ENCODE assay signal across 9 cellular contexts in the genomic region with DNA sequence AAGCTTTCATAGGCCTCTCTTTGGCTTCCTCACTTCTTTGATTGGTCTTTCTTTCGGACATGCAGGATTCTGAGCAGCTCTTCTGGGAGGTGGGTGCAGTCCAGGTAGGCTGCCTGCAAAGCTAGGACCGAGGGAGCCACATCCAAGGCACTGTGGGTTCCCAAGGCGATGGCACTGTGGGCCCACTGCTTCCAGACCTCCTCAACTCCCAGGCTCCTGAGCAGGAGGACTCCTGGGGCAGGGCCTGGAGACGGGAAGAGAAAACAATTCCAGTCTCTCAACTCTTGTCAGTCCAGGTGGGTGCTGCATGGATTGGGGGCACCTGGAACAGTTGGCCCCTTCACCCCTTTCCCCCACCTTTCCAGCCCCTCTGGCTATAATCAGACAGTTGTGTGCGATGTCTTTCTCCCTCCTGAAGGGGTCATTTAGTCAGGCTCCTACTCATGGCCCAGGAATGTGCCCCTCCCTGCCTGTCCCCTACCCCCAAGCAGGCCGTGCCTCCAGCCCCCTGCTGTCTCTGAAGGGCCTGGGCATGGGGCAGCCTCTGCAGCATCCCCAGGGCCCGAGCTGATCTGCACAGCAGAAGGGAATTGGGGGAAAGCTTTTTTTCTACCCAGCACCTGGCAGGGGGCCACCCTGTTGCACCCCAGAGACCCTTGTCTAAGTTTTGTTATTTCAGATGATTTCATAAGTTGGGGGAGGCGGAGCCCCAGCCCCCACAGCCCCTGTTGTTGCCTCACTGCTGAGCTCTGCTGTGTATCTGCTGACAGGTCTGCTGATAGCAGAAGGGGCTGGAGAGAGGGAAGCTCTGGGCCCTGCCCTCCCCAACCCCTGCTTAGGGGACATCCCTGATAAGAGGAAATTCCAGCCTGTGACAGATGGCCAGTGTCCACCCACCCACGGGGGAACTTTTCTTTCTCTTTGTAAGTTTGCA.
DNase-seq lines count a peak whose midpoint lies in the region; ATAC-seq, FAIRE-seq and TF ChIP-seq lines count a peak whose summit lies in the region.
"Had no signal": no experiment of that assay in that cellular context is flagged by ENCODE, and none has a peak within 500 bp of the region (broad histone marks: within the 10 kb centered on the region; RNA-seq: fewer than 3 reads in every experiment).

No MANE protein-coding gene starts in this region.

- no peak for TF ChIP-seq CTCF in CD8-positive, alpha-beta T cell (IDR thresholded peaks at IDR 0.05)
- TF ChIP-seq CTCF in endothelial cell (IDR thresholded peaks at IDR 0.05; ENCODE audit: unreplicated experiment): no peak
- no peak for TF ChIP-seq CTCF in nephron progenitor cell (IDR thresholded peaks at IDR 0.05)

- H3K4me1 ChIP-seq in CD8-positive, alpha-beta T cell (ENCODE audit: insufficient read depth, low read length): peaks cover 100% of the 10 kb centered on the region

- H3K4me1 Mint-ChIP-seq in CD8-positive, alpha-beta T cell (ENCODE audit: low read depth): peaks cover 95% of the 10 kb centered on the region
- H3K4me1 Mint-ChIP-seq in endothelial cell (ENCODE audit: unreplicated experiment): peaks cover 99% of the 10 kb centered on the region
- H3K4me1 Mint-ChIP-seq in nephron progenitor cell: peaks cover 100% of the 10 kb centered on the region

- POLR2A ChIA-PET in CD8-positive, alpha-beta T cell (lab: Charles Lee): interaction anchor here (0.7 to 5.0 kb wide), 8 partner anchors 11 to 71 kb away, joined by 3 to 23 read pairs (median 4); no protein-coding TSS in a partner anchor

- no peak for DNase-seq in CD8-positive, alpha-beta T cell
- DNase-seq in OCI-M2 (lab: John Stamatoyannopoulos, UW; ENCODE audit: unreplicated experiment): peak; percentile 18
- no peak for DNase-seq in endothelial cell (ENCODE audit: low spot score)
- DNase-seq in nephron progenitor cell: no peak
- no peak for DNase-seq in mucosa of gallbladder (ENCODE audit: low spot score)
- DNase-seq in stimulated activated CD4-positive, alpha-beta T cell treated with anti-CD3 and anti-CD28 coated beads, Interleukin-4, amount 100 ng/mL, for 24 hours: no peak
- DNase-seq in frontal cortex (ENCODE audit: low spot score in 2 of 2): no peak

- peaks cover 76% of the 10 kb centered on the region for H3K36me3 Mint-ChIP-seq in CD8-positive, alpha-beta T cell
- H3K36me3 Mint-ChIP-seq in endothelial cell (ENCODE audit: low read depth, unreplicated experiment) (peaks cover 24% of the 10 kb centered on the region), nephron progenitor cell (ENCODE audit: low read depth) (peaks cover 30% of the 10 kb centered on the region)

- no peak overlapping the region for H3K4me3 ChIP-seq in CD8-positive, alpha-beta T cell (ENCODE audit: low read depth, low read length)

- intact Hi-C loops in CD8-positive, alpha-beta T cell (cut with DNase I, micrococcal nuclease): no loop called here

- no peak for ATAC-seq in CD8-positive, alpha-beta T cell
- ATAC-seq in HG03045 (IDR thresholded peaks at IDR 0.05; ENCODE audit: unreplicated experiment): no peak

- no peaks in the 10 kb centered on the region for H3K9me3 ChIP-seq in CD8-positive, alpha-beta T cell (ENCODE audit: low read length)

- H3K27ac ChIP-seq in CD8-positive, alpha-beta T cell (ENCODE audit: low read depth, low read length): no peak overlapping the region

- no peaks in the 10 kb centered on the region for H3K27me3 ChIP-seq in CD8-positive, alpha-beta T cell (ENCODE audit: insufficient read depth, low read length)

- peaks cover 19% of the 10 kb centered on the region for H3K36me3 ChIP-seq in CD8-positive, alpha-beta T cell (ENCODE audit: insufficient read depth, low read length)

- H3K4me3 Mint-ChIP-seq in CD8-positive, alpha-beta T cell: peak overlapping the region; percentile 56
- H3K4me3 Mint-ChIP-seq in endothelial cell (ENCODE audit: unreplicated experiment): peak overlapping the region; percentile 88
- H3K4me3 Mint-ChIP-seq in nephron progenitor cell: peak overlapping the region; percentile 53

- peak overlapping the region; percentile 99 for H3K27ac Mint-ChIP-seq in CD8-positive, alpha-beta T cell
- H3K27ac Mint-ChIP-seq in endothelial cell (ENCODE audit: unreplicated experiment) (peak overlapping the region; percentile 94), nephron progenitor cell (peak overlapping the region; percentile 97)

- CTCF ChIA-PET in CD8-positive, alpha-beta T cell (lab: Charles Lee): interaction anchor here (1.0 to 4.8 kb wide), 9 partner anchors 10 to 71 kb away, joined by 3 to 32 read pairs (median 4); no protein-coding TSS in a partner anchor

- FAIRE-seq in frontal cortex (lab: Jason Lieb, UNC): no peak
- FAIRE-seq: endometrium had no signal

- no peaks in the 10 kb centered on the region for H3K27me3 Mint-ChIP-seq in CD8-positive, alpha-beta T cell (ENCODE audit: low read depth)
- peaks cover 23% of the 10 kb centered on the region for H3K27me3 Mint-ChIP-seq in endothelial cell (ENCODE audit: unreplicated experiment)
- H3K27me3 Mint-ChIP-seq in nephron progenitor cell (ENCODE audit: low read depth, poor library complexity): peaks cover 5% of the 10 kb centered on the region

- H3K9me3 Mint-ChIP-seq in CD8-positive, alpha-beta T cell: no peaks in the 10 kb centered on the region
- no peaks in the 10 kb centered on the region for H3K9me3 Mint-ChIP-seq in endothelial cell (ENCODE audit: unreplicated experiment)
- H3K9me3 Mint-ChIP-seq in nephron progenitor cell: no peaks in the 10 kb centered on the region
